9 cellular contexts compared by ENCODE assay signal in genomic region chr10:91925022-91925320, GRCh38. TPM values are rescaled to one million over a fixed set of nuclear protein-coding genes. Genes with fewer than 3 reads are reported as not detected.
A peak's percentile ranks its signal among the peaks of the same experiment; 100 is the strongest.
DNase-seq lines count a peak whose midpoint lies in the region; ATAC-seq, FAIRE-seq and TF ChIP-seq lines count a peak whose summit lies in the region.
"Had no signal": no experiment of that assay in that cellular context is flagged by ENCODE, and none has a peak within 500 bp of the region (broad histone marks: within the 10 kb centered on the region; RNA-seq: fewer than 3 reads in every experiment).

No MANE protein-coding gene starts in this region.

- H4K20me1 ChIP-seq in astrocyte (ENCODE audit: insufficient read depth, low read length), result peaks cover 33% of the 10 kb centered on the region

- H3K9me3 ChIP-seq in left ventricle myocardium inferior (replicated peaks) (peaks cover 3% of the 10 kb centered on the region), astrocyte (ENCODE audit: insufficient read depth, low read depth, low read length) (no peaks in the 10 kb centered on the region), left lung (no peaks in the 10 kb centered on the region)

- H3K27me3 ChIP-seq in left ventricle myocardium inferior (ENCODE audit: low read depth) (no peaks in the 10 kb centered on the region), astrocyte (ENCODE audit: insufficient read depth, low read length) (no peaks in the 10 kb centered on the region), left lung (no peaks in the 10 kb centered on the region)

- ATAC-seq in left lung, result no peak
- ATAC-seq in left lobe of liver, result no peak
- no peak for ATAC-seq in GM18907 (IDR thresholded peaks at IDR 0.05; ENCODE audit: unreplicated experiment)

- H3K36me3 ChIP-seq in left ventricle myocardium inferior (no peaks in the 10 kb centered on the region), astrocyte (ENCODE audit: insufficient read depth, low read length) (peaks cover 2% of the 10 kb centered on the region), left lung (no peaks in the 10 kb centered on the region)

- peak overlapping the region; percentile 97 for H3K9ac ChIP-seq in astrocyte (ENCODE audit: low read length)

- peak overlapping the region; percentile 98 for H3K27ac Mint-ChIP-seq in astrocyte (ENCODE audit: unreplicated experiment)

- no peak for DNase-seq in left ventricle myocardium inferior
- no peak for DNase-seq in cardiac septum (ENCODE audit: low spot score)
- DNase-seq in astrocyte (ENCODE audit: low read depth), result no peak
- no peak for DNase-seq in left lung
- DNase-seq in stimulated activated CD8-positive, alpha-beta memory T cell treated with anti-CD3 and anti-CD28 coated beads, Interleukin-4, amount 100 ng/mL, for 48 hours, result no peak
- DNase-seq in left lobe of liver (ENCODE audit: low spot score), result no peak
- DNase-seq in NCI-H82 (lab: John Stamatoyannopoulos, UW), result no peak
- DNase-seq: small intestine had no signal

- H3K4me1 Mint-ChIP-seq in astrocyte (ENCODE audit: low read depth, unreplicated experiment), result peaks cover 15% of the 10 kb centered on the region

- peaks cover 4% of the 10 kb centered on the region for H3K9me3 Mint-ChIP-seq in astrocyte (ENCODE audit: unreplicated experiment)

- H2AFZ ChIP-seq in astrocyte (ENCODE audit: low read depth, low read length), result no peak overlapping the region

- peak overlapping the region; percentile 94 for H3K4me3 ChIP-seq in left ventricle myocardium inferior
- H3K4me3 ChIP-seq in astrocyte (ENCODE audit: insufficient read depth, low read depth, low read length), result peak overlapping the region; percentile 92
- peak overlapping the region; percentile 72 to 88 for H3K4me3 ChIP-seq in left lung

- peaks cover 64% of the 10 kb centered on the region for H3K79me2 ChIP-seq in astrocyte (ENCODE audit: insufficient read depth, low read length)

- H3K4me2 ChIP-seq in astrocyte (ENCODE audit: low read length), result peak overlapping the region; percentile 88

- no peak for FAIRE-seq in astrocyte (lab: Jason Lieb, UNC)

- TF ChIP-seq CTCF in left ventricle myocardium inferior (IDR thresholded peaks at IDR 0.05; ENCODE audit: borderline replicate concordance), result no peak
- TF ChIP-seq CTCF in astrocyte (IDR thresholded peaks at IDR 0.05; ENCODE audit: insufficient read depth, low read depth, low read length), result no peak
- no peak for TF ChIP-seq CTCF in left lung (IDR thresholded peaks at IDR 0.05)

- H3K4me1 ChIP-seq in left ventricle myocardium inferior, result peaks cover 48% of the 10 kb centered on the region
- no peaks in the 10 kb centered on the region for H3K4me1 ChIP-seq in astrocyte (ENCODE audit: insufficient read depth, low read length)
- peaks cover 9 to 41% of the 10 kb centered on the region in 2 donors for H3K4me1 ChIP-seq in left lung

- H3K27me3 Mint-ChIP-seq in astrocyte (ENCODE audit: low read depth, unreplicated experiment), result no peaks in the 10 kb centered on the region

- H3K4me3 Mint-ChIP-seq in astrocyte (ENCODE audit: unreplicated experiment), result peak overlapping the region; percentile 98

- peaks cover 2% of the 10 kb centered on the region for H3K36me3 Mint-ChIP-seq in astrocyte (ENCODE audit: low read depth, unreplicated experiment)

- no peak overlapping the region for H3K27ac ChIP-seq in left ventricle myocardium inferior (replicated peaks)
- no peak overlapping the region for H3K27ac ChIP-seq in astrocyte (ENCODE audit: low read depth, low read length)
- no peak overlapping the region for H3K27ac ChIP-seq in left lung

- intact Hi-C loops in left ventricle myocardium inferior (cut with micrococcal nuclease) (no loop called here), cardiac septum (cut with DNase I) (no loop called here), left lung (cut with DNase I) (no loop called here)

RNA-seq across cellular contexts. Expression of gene BTAF1, which starts 1.4 kb away (rescaled TPM):
- total RNA-seq in left ventricle myocardium inferior (11.7 TPM), cardiac septum (15.9 TPM), astrocyte (29.2 and 30.8 TPM in 2 replicates), left lung (10 to 100 TPM; 24.2 to 29.1 TPM), left lobe of liver (16.0 TPM)

RNA-seq across cellular contexts. Expression of gene FGFBP3, which starts 15.7 kb away (rescaled TPM):
- total RNA-seq in left ventricle myocardium inferior (0.22 TPM), cardiac septum (0.65 TPM), astrocyte (1.9 and 3.3 TPM in 2 replicates), left lung (1 to 10 TPM in 1 of 2 donors, under 1 TPM in 1; 0.76 to 1.5 TPM), left lobe of liver (0.33 TPM)
